Comparison of ENCODE assay signal across 1 cellular context in genomic region chr9:130150779-130151381, GRCh38.
TF ChIP-seq lines count a peak whose summit lies in the region.

No MANE protein-coding gene starts in this region.

TF ChIP-seq in K562, 482 proteins besides CTCF, POLR2A, EP300 and RAD21 (continued from another document and continues in another):
- TF ChIP-seq ZNF436 (CRISPR knock-in tag; IDR thresholded peaks at IDR 0.05) (no peak), PKNOX1 (IDR thresholded peaks at IDR 0.05) (no peak), JUN (IDR thresholded peaks at IDR 0.05; ENCODE audit: borderline replicate concordance, low read depth, low read length) (peak; percentile 38; the same call in 1 of the 2 replicates), JUN (CRISPR knock-in tag; IDR thresholded peaks at IDR 0.05; ENCODE audit: borderline replicate concordance) (no peak), SMAD3 (CRISPR knock-in tag; conservative IDR thresholded peaks at IDR 0.05) (peak; percentile 96), TEAD4 (IDR thresholded peaks at IDR 0.05; ENCODE audit: low read length) (peak; percentile 69), TEAD4 (CRISPR knock-in tag; IDR thresholded peaks at IDR 0.05; ENCODE audit: borderline replicate concordance) (no peak), FOXA3 (CRISPR knock-in tag; conservative IDR thresholded peaks at IDR 0.05 in 1 of 2, IDR thresholded peaks at IDR 0.05 in 1 of 2) (0 out of 4 replicates have a peak, but pooled peaks of 1 of the 2 experiments have one; percentile 13), CREM (IDR thresholded peaks at IDR 0.05; ENCODE audit: low read depth) (peak; percentile 45), ZNF592 (IDR thresholded peaks at IDR 0.05) (peak; percentile 100), MBD2 (IDR thresholded peaks at IDR 0.05; ENCODE audit: borderline replicate concordance, low read depth) (no peak), ILK (tag; IDR thresholded peaks at IDR 0.05; ENCODE audit: borderline replicate concordance, low read depth) (peak; percentile 79), JUND (IDR thresholded peaks at IDR 0.05; ENCODE audit: borderline replicate concordance, low read depth, low read length) (peak; percentile 83), JUND (tag; IDR thresholded peaks at IDR 0.05; ENCODE audit: borderline replicate concordance, low read depth, low read length) (peak; percentile 74; the same call in 2 of the 3 replicates), PRDM10 (IDR thresholded peaks at IDR 0.05; ENCODE audit: partially characterized antibody) (no peak), PHF8 (IDR thresholded peaks at IDR 0.05; ENCODE audit: borderline replicate concordance, low read length) (no peak), SMARCA4 (IDR thresholded peaks at IDR 0.05) (peak; percentile 76), NFYB (IDR thresholded peaks at IDR 0.05; ENCODE audit: extremely low read depth, insufficient read length) (no peak), CSDE1 (IDR thresholded peaks at IDR 0.05) (no peak), SIX5 (IDR thresholded peaks at IDR 0.05; ENCODE audit: borderline replicate concordance in 1 of 2, insufficient read depth in 1 of 2, low read depth in 1 of 2, low read length in 2 of 2) (no peak), HIVEP1 (CRISPR knock-in tag; IDR thresholded peaks at IDR 0.05) (no peak), ZKSCAN1 (IDR thresholded peaks at IDR 0.05; ENCODE audit: low read depth, low read length) (no peak), E2F5 (CRISPR knock-in tag; IDR thresholded peaks at IDR 0.05) (no peak), ETV1 (tag; conservative IDR thresholded peaks at IDR 0.05; ENCODE audit: low read depth) (peak; percentile 72), NUFIP1 (IDR thresholded peaks at IDR 0.05; ENCODE audit: partially characterized antibody) (peak; percentile 87), PTTG1 (tag; IDR thresholded peaks at IDR 0.05; ENCODE audit: low read depth) (peak; percentile 93), ZKSCAN8 (CRISPR knock-in tag; IDR thresholded peaks at IDR 0.05) (peak; percentile 97), ZNF785 (CRISPR knock-in tag; IDR thresholded peaks at IDR 0.05) (0 out of 2 replicates have a peak, but pooled peaks have one; percentile 54), BACH1 (tag; IDR thresholded peaks at IDR 0.05) (peak; percentile 93), TAF7 (tag; IDR thresholded peaks at IDR 0.05) (peak; percentile 82), ZNF324 (CRISPR knock-in tag; IDR thresholded peaks at IDR 0.05) (peak; percentile 67), FOXO4 (CRISPR knock-in tag; IDR thresholded peaks at IDR 0.05) (peak; percentile 95), PBX2 (CRISPR knock-in tag; IDR thresholded peaks at IDR 0.05; ENCODE audit: low read depth) (no peak), PBX2 (tag; conservative IDR thresholded peaks at IDR 0.05; ENCODE audit: low read depth) (peak; percentile 71), ZNF79 (CRISPR knock-in tag; IDR thresholded peaks at IDR 0.05; ENCODE audit: low read depth) (peak; percentile 50; the same call in 1 of the 2 replicates), ZNF551 (CRISPR knock-in tag; IDR thresholded peaks at IDR 0.05) (0 out of 2 replicates have a peak, but pooled peaks have one; percentile 39), ESRRB (CRISPR knock-in tag; IDR thresholded peaks at IDR 0.05; ENCODE audit: borderline replicate concordance) (peak; percentile 87; the same call in 1 of the 2 replicates), GATAD2A (IDR thresholded peaks at IDR 0.05) (peak; percentile 88; the same call in 1 of the 2 replicates), HDAC1 (IDR thresholded peaks at IDR 0.05) (peak in 1 of 2 experiments; percentile 49; a peak in 2 of 4 replicates), TCFL5 (CRISPR knock-in tag; conservative IDR thresholded peaks at IDR 0.05) (peak; percentile 74), ZNF589 (CRISPR knock-in tag; IDR thresholded peaks at IDR 0.05; ENCODE audit: low read depth) (peak; percentile 99), NCOA1 (IDR thresholded peaks at IDR 0.05; ENCODE audit: low read depth) (no peak), CUX1 (CRISPR knock-in tag; IDR thresholded peaks at IDR 0.05) (peak; percentile 99)
